ENCODE assay signal across 9 cellular contexts in genomic region chr6:51318674-51319073, GRCh38.
"Had no signal": no experiment of that assay in that cellular context is flagged by ENCODE, and none has a peak within 500 bp of the region (broad histone marks: within the 10 kb centered on the region; RNA-seq: fewer than 3 reads in every experiment).

No MANE protein-coding gene starts in this region.

- DNase-seq: GM23248, H9, HCEC 1CT, Kasumi-1, KG1 had no signal

- FAIRE-seq: H1, H54 had no signal

- H3K4me3 ChIP-seq: GM23248 had no signal

- H3K9ac ChIP-seq: GM23248 had no signal

- H3K4me3 Mint-ChIP-seq: H9, IgD-negative memory B cell had no signal

- H3K27me3 Mint-ChIP-seq: IgD-negative memory B cell had no signal

- H2AFZ ChIP-seq: GM23248 had no signal

- H3K4me1 Mint-ChIP-seq: IgD-negative memory B cell had no signal

- H3K27ac Mint-ChIP-seq: H9, IgD-negative memory B cell had no signal

- H3K27ac ChIP-seq: GM23248, HL-60 had no signal
